ENCODE assay signal across 19 cellular contexts in genomic region chr20:32501709-32502108, GRCh38.
A peak's percentile ranks its signal among the peaks of the same experiment; 100 is the strongest.
DNase-seq lines count a peak whose midpoint lies in the region; ATAC-seq and TF ChIP-seq lines count a peak whose summit lies in the region.
"Had no signal": no experiment of that assay in that cellular context is flagged by ENCODE, and none has a peak within 500 bp of the region (broad histone marks: within the 10 kb centered on the region; RNA-seq: fewer than 3 reads in every experiment).

No MANE protein-coding gene starts in this region.

- no peaks in the 10 kb centered on the region for H3K9me3 Mint-ChIP-seq in CD4-positive, alpha-beta T cell
- H3K9me3 Mint-ChIP-seq in activated T-helper 17 cell treated with anti-CD3 and anti-CD28 coated beads, Interleukin-2, amount 50 U/mL, for 72 hours = no peaks in the 10 kb centered on the region
- H3K9me3 Mint-ChIP-seq: naive B cell had no signal

- H3K36me3 Mint-ChIP-seq in CD4-positive, alpha-beta T cell (ENCODE audit: low read depth) = peaks cover 52% of the 10 kb centered on the region
- peaks cover 28% of the 10 kb centered on the region for H3K36me3 Mint-ChIP-seq in activated T-helper 17 cell treated with anti-CD3 and anti-CD28 coated beads, Interleukin-2, amount 50 U/mL, for 72 hours (ENCODE audit: low read depth)
- H3K36me3 Mint-ChIP-seq: naive B cell had no signal

- no peaks in the 10 kb centered on the region for H3K9me3 ChIP-seq in CD4-positive, alpha-beta T cell (ENCODE audit: control insufficient read depth, low read length)
- H3K9me3 ChIP-seq: sigmoid colon, SJSA1, transverse colon had no signal

- ATAC-seq in CD4-positive, alpha-beta T cell (ENCODE audit: poor library complexity) = no peak
- peak; percentile 92 for ATAC-seq in activated T-helper 17 cell treated with anti-CD3 and anti-CD28 coated beads, Interleukin-2, amount 50 U/mL, for 72 hours (replicated peaks)

- CTCF ChIA-PET in CD4-positive, alpha-beta T cell (lab: Charles Lee) = interaction anchor here (1.4 kb wide), 1 partner anchor 16 kb away, joined by 6 read pairs; no protein-coding TSS in a partner anchor

- H3K27me3 ChIP-seq in CD4-positive, alpha-beta T cell (ENCODE audit: control insufficient read depth, insufficient read depth, low read length) = no peaks in the 10 kb centered on the region
- H3K27me3 ChIP-seq: sigmoid colon, SJSA1, transverse colon had no signal

- TF ChIP-seq CTCF in CD4-positive, alpha-beta T cell (IDR thresholded peaks at IDR 0.05) = no peak
- TF ChIP-seq CTCF in fibroblast of villous mesenchyme (IDR thresholded peaks at IDR 0.05; ENCODE audit: insufficient read depth, low read depth, low read length) = no peak

- POLR2A ChIA-PET in CD4-positive, alpha-beta T cell (lab: Charles Lee) = interaction anchor here (0.8 kb wide), 1 partner anchor 25 kb away, joined by 3 read pairs; no protein-coding TSS in a partner anchor

- peaks cover 50% of the 10 kb centered on the region for H3K4me1 Mint-ChIP-seq in CD4-positive, alpha-beta T cell (ENCODE audit: low read depth)
- peaks cover 27% of the 10 kb centered on the region for H3K4me1 Mint-ChIP-seq in activated T-helper 17 cell treated with anti-CD3 and anti-CD28 coated beads, Interleukin-2, amount 50 U/mL, for 72 hours

- no peak overlapping the region for H3K4me3 Mint-ChIP-seq in CD4-positive, alpha-beta T cell
- peak overlapping the region; percentile 8 for H3K4me3 Mint-ChIP-seq in activated T-helper 17 cell treated with anti-CD3 and anti-CD28 coated beads, Interleukin-2, amount 50 U/mL, for 72 hours
- H3K4me3 Mint-ChIP-seq: naive B cell had no signal

- no peak for DNase-seq in CD4-positive, alpha-beta T cell
- DNase-seq in EH (ENCODE audit: low read depth) (peak; percentile 51), fibroblast of villous mesenchyme (ENCODE audit: low read depth) (peak; percentile 51), NCI-H1417 treated with DMSO at 0.1 percent for 48 hours (lab: John Stamatoyannopoulos, UW) (no peak), amygdala (lab: John Stamatoyannopoulos, UW) (no peak), nucleus accumbens (lab: John Stamatoyannopoulos, UW) (no peak)
- no peak for DNase-seq in stimulated activated CD4-positive, alpha-beta T cell treated with anti-CD3 and anti-CD28 coated beads, Interleukin-2, amount 100 ng/mL, for 24 hours
- DNase-seq: activated CD4-positive, CD25-positive, alpha-beta regulatory T cell; activated gamma-delta T cell; COR-L47; hypothalamus; naive B cell; NCI-H774; sigmoid colon; stimulated activated naive CD4-positive, alpha-beta T cell treated with Interleukin-2 at 50 U/mL for 16 hours; T-helper 9 cell; transverse colon had no signal

- no peak overlapping the region for H3K4me3 ChIP-seq in fibroblast of villous mesenchyme (ENCODE audit: low read depth, low read length)
- H3K4me3 ChIP-seq: sigmoid colon, SJSA1, transverse colon had no signal

- H3K27me3 Mint-ChIP-seq in CD4-positive, alpha-beta T cell = no peaks in the 10 kb centered on the region
- H3K27me3 Mint-ChIP-seq in activated T-helper 17 cell treated with anti-CD3 and anti-CD28 coated beads, Interleukin-2, amount 50 U/mL, for 72 hours = no peaks in the 10 kb centered on the region
- H3K27me3 Mint-ChIP-seq: naive B cell had no signal

- intact Hi-C loops in CD4-positive, alpha-beta T cell (cut with DNase I, micrococcal nuclease) = no loop called here

- no peak overlapping the region for H3K27ac ChIP-seq in CD4-positive, alpha-beta T cell (ENCODE audit: low read depth, low read length)
- H3K27ac ChIP-seq: sigmoid colon, SJSA1, transverse colon had no signal

- peak overlapping the region; percentile 48 for H3K27ac Mint-ChIP-seq in CD4-positive, alpha-beta T cell
- peak overlapping the region; percentile 62 for H3K27ac Mint-ChIP-seq in activated T-helper 17 cell treated with anti-CD3 and anti-CD28 coated beads, Interleukin-2, amount 50 U/mL, for 72 hours

Comparison
In these comparisons a context has a peak if more than half of its experiments do, and no peak if none do; other contexts are left out.
1. DNase-seq: peak in EH (single experiment) and fibroblast of villous mesenchyme (single experiment); none in CD4-positive, alpha-beta T cell (0 of 10), NCI-H1417 treated with DMSO at 0.1 percent for 48 hours (single experiment), stimulated activated CD4-positive, alpha-beta T cell treated with anti-CD3 and anti-CD28 coated beads, Interleukin-2, amount 100 ng/mL, for 24 hours (0 of 2), amygdala (0 of 56) and nucleus accumbens (0 of 56).